In the genomic region with DNA sequence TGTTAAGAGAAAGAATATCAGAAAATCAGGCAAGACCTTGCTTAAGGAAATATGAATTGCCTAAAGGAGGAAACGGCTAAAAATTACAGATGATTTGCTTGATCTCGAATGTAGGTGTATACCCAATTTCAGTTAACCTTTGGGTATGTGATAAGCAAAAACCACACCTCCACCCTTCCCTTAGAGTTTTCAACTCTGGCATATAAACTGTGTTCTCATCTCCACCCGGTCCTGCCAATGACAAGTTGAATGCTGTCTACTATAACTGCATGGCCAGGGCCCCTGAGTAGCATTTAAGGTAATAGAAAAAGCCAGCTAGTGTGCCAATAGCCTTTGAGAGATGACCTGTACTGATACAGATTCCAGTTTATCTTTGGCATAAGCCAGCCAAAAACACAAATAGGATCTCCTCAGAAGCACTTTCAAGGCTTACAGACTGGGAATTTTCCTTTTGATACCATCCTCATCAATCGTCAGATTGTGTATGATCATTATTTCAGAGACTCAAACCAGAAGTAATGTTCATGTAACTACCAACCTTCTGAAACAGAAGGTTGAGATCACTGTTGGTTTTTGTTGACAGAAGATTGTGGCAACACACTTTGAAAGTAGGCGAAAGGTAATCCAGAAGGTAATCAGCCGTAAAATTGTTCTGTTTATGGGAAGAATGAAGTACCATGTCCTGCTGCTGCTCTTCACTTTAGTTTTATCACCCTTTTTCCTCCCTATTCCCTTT, we compare ENCODE assay signal across 12 cellular contexts.
DNase-seq lines count a peak whose midpoint lies in the region; ATAC-seq and TF ChIP-seq lines count a peak whose summit lies in the region.
"Had no signal": no experiment of that assay in that cellular context is flagged by ENCODE, and none has a peak within 500 bp of the region (broad histone marks: within the 10 kb centered on the region; RNA-seq: fewer than 3 reads in every experiment).

No MANE protein-coding gene starts in this region.

- peak overlapping the region; percentile 43 for H3K27ac Mint-ChIP-seq in nephron progenitor cell
- H3K27ac Mint-ChIP-seq: activated naive CD8-positive, alpha-beta T cell; immature natural killer cell had no signal

- ATAC-seq in HG03520 (IDR thresholded peaks at IDR 0.05; ENCODE audit: unreplicated experiment) (no peak), GM21360 (IDR thresholded peaks at IDR 0.05; ENCODE audit: unreplicated experiment) (no peak)

- H3K9me3 Mint-ChIP-seq in nephron progenitor cell: no peaks in the 10 kb centered on the region

- no peak for TF ChIP-seq CTCF in nephron progenitor cell (IDR thresholded peaks at IDR 0.05)

- H3K36me3 Mint-ChIP-seq in nephron progenitor cell (ENCODE audit: low read depth): peaks cover 56% of the 10 kb centered on the region
- H3K36me3 Mint-ChIP-seq: activated naive CD8-positive, alpha-beta T cell; immature natural killer cell had no signal

- H3K27me3 Mint-ChIP-seq in nephron progenitor cell (ENCODE audit: low read depth, poor library complexity): no peaks in the 10 kb centered on the region

- DNase-seq in DMS53 (lab: John Stamatoyannopoulos, UW) (peak; percentile 61), NCI-H187 (lab: John Stamatoyannopoulos, UW) (peak; percentile 43 to 68), astrocyte of the hippocampus (ENCODE audit: low read depth, low spot score) (peak; percentile 36), nephron progenitor cell (no peak), NCI-H2196 (lab: John Stamatoyannopoulos, UW; ENCODE audit: unreplicated experiment) (no peak), C1 segment of cervical spinal cord (lab: John Stamatoyannopoulos, UW) (no peak)
- DNase-seq: cerebellar nuclear complex, immature natural killer cell, RPMI8226 had no signal

- peaks cover 35% of the 10 kb centered on the region for H3K4me1 Mint-ChIP-seq in nephron progenitor cell
- H3K4me1 Mint-ChIP-seq: immature natural killer cell had no signal

- no peak overlapping the region for H3K4me3 Mint-ChIP-seq in nephron progenitor cell
- H3K4me3 Mint-ChIP-seq: activated naive CD8-positive, alpha-beta T cell; immature natural killer cell had no signal

Comparison
In these comparisons a context has a peak if more than half of its experiments do, and no peak if none do; other contexts are left out.
1. DNase-seq: peak in DMS53 (single experiment), NCI-H187 (2 of 2) and astrocyte of the hippocampus (single experiment); none in nephron progenitor cell (single experiment), NCI-H2196 (single experiment) and C1 segment of cervical spinal cord (0 of 14).